Comparison of ENCODE assay signal across 8 cellular contexts in the genomic region with DNA sequence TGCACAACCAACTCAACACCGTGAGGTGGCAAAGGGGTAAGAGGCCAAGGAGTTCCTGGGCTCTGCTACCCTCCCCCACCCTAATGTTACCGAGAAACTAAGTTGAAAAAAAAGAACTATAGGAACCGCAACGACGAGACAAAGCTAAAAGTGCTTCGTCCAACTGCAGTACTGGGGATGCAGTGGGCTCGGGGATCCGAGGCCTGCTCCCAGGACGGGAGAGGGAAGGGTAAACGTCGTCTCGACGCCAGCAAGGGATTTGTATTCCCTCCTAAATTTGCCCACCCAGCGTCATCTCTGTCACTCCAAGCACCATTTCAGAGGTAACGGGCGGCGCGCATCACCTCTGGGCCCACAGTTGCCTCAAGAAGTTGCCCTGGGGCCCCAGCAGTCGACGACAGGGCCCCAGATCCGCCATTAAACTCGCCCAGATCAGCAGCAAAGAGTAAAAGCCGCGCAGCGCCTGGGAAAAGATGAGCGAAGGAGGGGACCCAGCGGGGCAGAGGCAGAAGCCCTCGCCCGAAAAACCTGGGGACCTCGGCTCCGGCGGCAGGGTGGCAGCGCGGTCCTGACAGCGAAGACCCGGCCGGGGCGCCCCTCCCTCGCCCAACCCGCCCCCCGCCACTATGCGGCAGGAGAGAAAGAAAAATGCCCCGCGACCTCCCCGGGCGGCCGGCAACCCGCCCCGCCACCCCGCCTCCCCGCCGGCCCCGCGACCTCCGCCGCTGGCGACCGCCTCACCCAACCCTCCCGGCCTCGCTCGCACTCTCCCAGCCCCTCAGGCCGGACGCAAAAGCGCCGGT. TPM values are rescaled to one million over a fixed set of nuclear protein-coding genes. Genes with fewer than 3 reads are reported as not detected.
A peak's percentile ranks its signal among the peaks of the same experiment; 100 is the strongest.
DNase-seq lines count a peak whose midpoint lies in the region; ATAC-seq and TF ChIP-seq lines count a peak whose summit lies in the region.

No MANE protein-coding gene starts in this region.

- WGBS in ectodermal cell, 2 experiments, result 0 to 1% methylated on average over 65 of the region's 65 CpGs
- WGBS in mesenchymal stem cell, result 2% methylated on average over 32 of the region's 65 CpGs

- peak overlapping the region; percentile 74 to 98 for H3K14ac ChIP-seq in mesenchymal stem cell (ENCODE audit: low read length in 2 of 2)

- H3K27me3 Mint-ChIP-seq in activated CD4-positive, alpha-beta memory T cell treated with anti-CD3 and anti-CD28 coated beads for 36 hours, result no peaks in the 10 kb centered on the region

- POLR2A ChIA-PET in activated CD4-positive, alpha-beta memory T cell treated with anti-CD3 and anti-CD28 coated beads for 36 hours (lab: Charles Lee), result interaction anchor here (1.3 to 3.3 kb wide), 3 partner anchors 11 to 80 kb away, joined by 3 to 21 read pairs (median 4); a partner anchor contains a TSS

- peak overlapping the region in 1 of 2 experiments; percentile 83 for H3K23ac ChIP-seq in mesenchymal stem cell (ENCODE audit: low read length in 2 of 2)

- H3K9ac ChIP-seq in Loucy (ENCODE audit: low read depth, low read length, poor library complexity, severe bottlenecking) (peak overlapping the region; percentile 86), mesenchymal stem cell (ENCODE audit: low read length) (peak overlapping the region; percentile 96)

- CTCF ChIA-PET in activated CD4-positive, alpha-beta memory T cell treated with anti-CD3 and anti-CD28 coated beads for 36 hours (lab: Charles Lee), result interaction anchor here (1.7 to 2.5 kb wide), 2 partner anchors 97 to 122 kb away, joined by 5 to 7 read pairs; no protein-coding TSS in a partner anchor

- H4K91ac ChIP-seq in mesenchymal stem cell (ENCODE audit: low read length), result peak overlapping the region; percentile 91

- H3K4me3 ChIP-seq in Loucy (ENCODE audit: low read length, poor library complexity, severe bottlenecking) (peak overlapping the region; percentile 90), ectodermal cell (ENCODE audit: insufficient read depth, low read depth, low read length) (peak overlapping the region; percentile 80), mesenchymal stem cell (ENCODE audit: insufficient read depth in 1 of 2, low read depth in 1 of 2, low read length in 2 of 2) (peak overlapping the region; percentile 91 to 94)

- no peak for TF ChIP-seq CTCF in Loucy (conservative IDR thresholded peaks at IDR 0.05; ENCODE audit: low read length)

- H4K20me1 ChIP-seq in Loucy (ENCODE audit: insufficient read depth, low read length, poor library complexity, severe bottlenecking), result peaks cover 34% of the 10 kb centered on the region

- DNase-seq in AML-193 (lab: John Stamatoyannopoulos, UW) (peak; percentile 35 to 45), mesenchymal stem cell (peak; percentile 57)
- DNase-seq in activated CD4-positive, alpha-beta memory T cell treated with anti-CD3 and anti-CD28 coated beads for 36 hours, result peak; percentile 61
- peak; percentile 3 for DNase-seq in stimulated activated CD8-positive, alpha-beta memory T cell treated with anti-CD3 and anti-CD28 coated beads, Interleukin-12 subunit alpha, Interleukin-12 subunit beta, amount 100 ng/mL, for 4 hours (ENCODE audit: low read depth)

- H3K4me2 ChIP-seq in Loucy (ENCODE audit: low read depth, low read length, poor library complexity, severe bottlenecking), result peak overlapping the region; percentile 89
- H3K4me2 ChIP-seq in mesenchymal stem cell (ENCODE audit: low read length, poor library complexity, severe bottlenecking), result peak overlapping the region; percentile 62

- H3K4me1 ChIP-seq in Loucy (ENCODE audit: insufficient read depth, low read length, poor library complexity, severe bottlenecking), result peaks cover 40% of the 10 kb centered on the region
- peaks cover 13% of the 10 kb centered on the region for H3K4me1 ChIP-seq in ectodermal cell (ENCODE audit: control insufficient read depth, insufficient read depth, low read length)
- peaks cover 5% of the 10 kb centered on the region for H3K4me1 ChIP-seq in mesenchymal stem cell (ENCODE audit: control insufficient read depth, insufficient read depth, low read depth, low read length)

- peak overlapping the region; percentile 19 to 74 for H2BK12ac ChIP-seq in mesenchymal stem cell (ENCODE audit: low read length in 2 of 2)

- ATAC-seq in GM19324 (IDR thresholded peaks at IDR 0.05; ENCODE audit: low FRiP score, unreplicated experiment) (peak; percentile 12), HG02852 (IDR thresholded peaks at IDR 0.05; ENCODE audit: unreplicated experiment) (no peak)

- H3K9me3 Mint-ChIP-seq in activated CD4-positive, alpha-beta memory T cell treated with anti-CD3 and anti-CD28 coated beads for 36 hours, result no peaks in the 10 kb centered on the region

- H3K27ac Mint-ChIP-seq in activated CD4-positive, alpha-beta memory T cell treated with anti-CD3 and anti-CD28 coated beads for 36 hours, result peak overlapping the region; percentile 94

- H2AFZ ChIP-seq in Loucy (ENCODE audit: low read length) (peak overlapping the region; percentile 74), mesenchymal stem cell (ENCODE audit: low read depth, low read length) (peak overlapping the region; percentile 36)

- H2BK120ac ChIP-seq in mesenchymal stem cell (ENCODE audit: low read depth, low read length), result peak overlapping the region; percentile 80

- peak overlapping the region; percentile 93 for H2BK15ac ChIP-seq in mesenchymal stem cell (ENCODE audit: low read depth, poor library complexity, severe bottlenecking)

- H3K27ac ChIP-seq in ectodermal cell (ENCODE audit: insufficient read depth, low read depth, low read length, poor library complexity, severe bottlenecking) (peak overlapping the region; percentile 90), mesenchymal stem cell (ENCODE audit: low read length, poor library complexity, severe bottlenecking) (peak overlapping the region; percentile 94)

- peaks cover 16% of the 10 kb centered on the region for H3K36me3 Mint-ChIP-seq in activated CD4-positive, alpha-beta memory T cell treated with anti-CD3 and anti-CD28 coated beads for 36 hours

- H3K79me1 ChIP-seq in mesenchymal stem cell (replicated peaks; ENCODE audit: low read length, poor library complexity, severe bottlenecking), result peaks cover 4% of the 10 kb centered on the region

- peak overlapping the region; percentile 64 to 95 for H3K4ac ChIP-seq in mesenchymal stem cell (ENCODE audit: low read depth in 1 of 2, low read length in 2 of 2)

- H3K4me3 Mint-ChIP-seq in activated CD4-positive, alpha-beta memory T cell treated with anti-CD3 and anti-CD28 coated beads for 36 hours, result peak overlapping the region; percentile 95

- H3F3A ChIP-seq in Loucy (ENCODE audit: low read depth), result peaks cover 6% of the 10 kb centered on the region; the same call in 1 of the 2 replicates

- no peaks in the 10 kb centered on the region for H3K9me2 ChIP-seq in Loucy (replicated peaks; ENCODE audit: low read depth, low read length)

- intact Hi-C loops in activated CD4-positive, alpha-beta memory T cell treated with anti-CD3 and anti-CD28 coated beads for 36 hours (cut with micrococcal nuclease), result loop anchor here (1.0 to 5.0 kb wide), 3 partner anchors 80 to 560 kb away; a partner anchor contains a TSS

- H2AK5ac ChIP-seq in mesenchymal stem cell (ENCODE audit: low read length, severe bottlenecking), result no peak overlapping the region

- H3K9me3 ChIP-seq in Loucy (ENCODE audit: insufficient read depth, low read depth, low read length) (no peaks in the 10 kb centered on the region), ectodermal cell (ENCODE audit: control insufficient read depth, low read length) (no peaks in the 10 kb centered on the region), mesenchymal stem cell (ENCODE audit: control insufficient read depth, low read length) (no peaks in the 10 kb centered on the region)

- peaks cover 37% of the 10 kb centered on the region for H3K4me1 Mint-ChIP-seq in activated CD4-positive, alpha-beta memory T cell treated with anti-CD3 and anti-CD28 coated beads for 36 hours (ENCODE audit: low read depth)

- H3K27me3 ChIP-seq in Loucy (ENCODE audit: insufficient read depth, low read length, poor library complexity, severe bottlenecking), result no peaks in the 10 kb centered on the region
- no peaks in the 10 kb centered on the region for H3K27me3 ChIP-seq in ectodermal cell (ENCODE audit: control insufficient read depth, insufficient read depth, low read length, poor library complexity, severe bottlenecking)
- H3K27me3 ChIP-seq in mesenchymal stem cell (ENCODE audit: control insufficient read depth in 1 of 2, insufficient read depth in 1 of 2, low read length in 2 of 2), result no peaks in the 10 kb centered on the region

- H2BK5ac ChIP-seq in mesenchymal stem cell (ENCODE audit: low read depth, low read length, poor library complexity, severe bottlenecking), result peak overlapping the region; percentile 76

- H3K79me2 ChIP-seq in Loucy (ENCODE audit: insufficient read depth, low read length), result peaks cover 67% of the 10 kb centered on the region

- peak overlapping the region; percentile 77 for H4K8ac ChIP-seq in mesenchymal stem cell (ENCODE audit: low read length)

- H3K18ac ChIP-seq in mesenchymal stem cell (ENCODE audit: low read depth in 1 of 2, low read length in 2 of 2), result peak overlapping the region; percentile 77 to 96

- H3K36me3 ChIP-seq in Loucy (ENCODE audit: insufficient read depth, low read length) (no peaks in the 10 kb centered on the region), ectodermal cell (ENCODE audit: control insufficient read depth, insufficient read depth, low read length) (peaks cover 6% of the 10 kb centered on the region), mesenchymal stem cell (ENCODE audit: control insufficient read depth in 1 of 2, insufficient read depth in 2 of 2, low read depth in 1 of 2, low read length in 2 of 2) (peaks cover 2 to 8% of the 10 kb centered on the region in 2 experiments)

RNA-seq across cellular contexts. Expression of a gene that starts 0.7 kb away (rescaled TPM):
- 10 to 100 TPM; 10.0 to 11.1 TPM for total RNA-seq in activated CD4-positive, alpha-beta memory T cell treated with anti-CD3 and anti-CD28 coated beads for 36 hours
- 14.8 TPM for polyA plus RNA-seq in ectodermal cell (2013, experiment 1 of 4)
- 17.7 TPM for polyA plus RNA-seq in ectodermal cell (2013, experiment 2 of 4)
- 17.8 TPM for polyA plus RNA-seq in ectodermal cell (2013, experiment 3 of 4)
- 18.4 TPM for polyA plus RNA-seq in ectodermal cell (2013, experiment 4 of 4)
- 12.2 TPM for polyA plus RNA-seq in mesenchymal stem cell (2013, experiment 1 of 2)
- 13.4 TPM for polyA plus RNA-seq in mesenchymal stem cell (2013, experiment 2 of 2)

Comparison
In these comparisons a context has a peak if more than half of its experiments do, and no peak if none do; other contexts are left out.
1. DNase-seq: peak in every context shown above with its lines; median percentile 61 in activated CD4-positive, alpha-beta memory T cell treated with anti-CD3 and anti-CD28 coated beads for 36 hours; 57 in mesenchymal stem cell; 40 in AML-193; 3 in stimulated activated CD8-positive, alpha-beta memory T cell treated with anti-CD3 and anti-CD28 coated beads, Interleukin-12 subunit alpha, Interleukin-12 subunit beta, amount 100 ng/mL, for 4 hours.